Comparison of ENCODE assay signal across 1 cellular context in genomic region chr5:103258368-103258956, GRCh38.
A peak's percentile ranks its signal among the peaks of the same experiment; 100 is the strongest.
TF ChIP-seq lines count a peak whose summit lies in the region.

TSS of gene MACIR (plus strand) at chr5:103258763. CDS start at chr5:103275920, 17,157 bp downstream.

TF ChIP-seq in liver, 16 proteins besides CTCF, POLR2A, EP300 and RAD21 (continued from another document):
- TF ChIP-seq FOXA1 (IDR thresholded peaks at IDR 0.05) (no peak), HNF4G (IDR thresholded peaks at IDR 0.05) (no peak), GABPA (IDR thresholded peaks at IDR 0.05 in 1 of 2, conservative IDR thresholded peaks at IDR 0.05 in 1 of 2) (peak in 1 of 2 donors; percentile 36), YY1 (IDR thresholded peaks at IDR 0.05) (peak; percentile 44), SP1 (IDR thresholded peaks at IDR 0.05) (peak; percentile 62), MAX (IDR thresholded peaks at IDR 0.05) (no peak), EGR1 (IDR thresholded peaks at IDR 0.05; ENCODE audit: low read depth in 2 of 2) (peak in 1 of 2 donors; percentile 43), NR2F2 (IDR thresholded peaks at IDR 0.05) (no peak), JUND (IDR thresholded peaks at IDR 0.05) (peak in 1 of 2 donors; percentile 17)
